In the genomic region with DNA sequence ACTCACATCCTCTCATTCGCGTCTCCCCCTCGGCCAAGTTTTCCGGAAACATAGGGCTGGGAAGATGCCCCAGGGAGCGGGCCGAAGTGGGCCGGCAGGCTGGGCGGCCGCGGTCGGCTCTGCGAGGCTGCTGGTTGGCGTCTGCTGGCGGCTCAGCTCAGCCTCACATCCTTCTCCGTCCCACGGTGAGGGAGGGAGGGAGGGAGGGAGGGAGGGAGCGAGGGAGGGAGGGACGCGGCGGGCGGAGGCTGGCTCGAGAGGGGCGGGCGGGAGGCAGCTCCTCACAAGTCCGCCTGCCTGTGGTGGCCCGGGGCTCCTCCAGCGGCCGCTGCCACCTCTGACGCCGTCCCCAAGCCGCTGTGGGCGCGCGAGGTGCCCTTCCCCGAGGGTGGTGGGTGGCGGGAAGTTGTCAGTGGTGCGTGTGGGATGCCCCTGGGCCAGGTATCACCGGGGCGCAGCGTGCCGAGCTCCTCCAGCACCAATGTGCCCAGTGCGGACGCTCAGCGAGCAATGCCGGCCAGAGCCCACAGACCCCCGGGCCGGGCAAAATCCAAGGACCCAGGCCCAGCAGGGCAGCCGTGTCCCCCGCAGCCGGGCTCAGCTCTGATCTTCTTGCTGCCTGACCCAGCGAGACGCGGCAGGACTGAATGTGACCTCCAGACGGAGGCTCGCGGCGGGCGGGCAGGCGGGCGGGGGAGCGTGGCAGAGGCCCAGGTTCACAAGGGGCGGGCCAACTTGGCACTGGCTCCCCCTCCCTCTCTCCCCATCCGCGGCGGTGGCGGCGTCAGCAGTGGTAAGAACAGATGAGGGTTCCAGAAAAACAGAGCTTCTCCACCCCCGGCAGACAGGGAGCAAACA, we compare ENCODE assay signal across 8 cellular contexts.
DNase-seq lines count a peak whose midpoint lies in the region; ATAC-seq and TF ChIP-seq lines count a peak whose summit lies in the region.

No MANE protein-coding gene starts in this region.

- peak in 1 of 4 donors; percentile 41 for TF ChIP-seq POLR2A in esophagus squamous epithelium (IDR thresholded peaks at IDR 0.05)

- H3K4me1 ChIP-seq in esophagus squamous epithelium = peaks cover 54 to 86% (median 71%) of the 10 kb centered on the region in 3 donors
- H3K4me1 ChIP-seq in muscle layer of colon (ENCODE audit: insufficient read depth, low read length) = peaks cover 84% of the 10 kb centered on the region

- TF ChIP-seq CTCF in GM12875 (IDR thresholded peaks at IDR 0.05; ENCODE audit: borderline replicate concordance, insufficient read depth, low read depth, low read length) = no peak
- TF ChIP-seq CTCF in esophagus squamous epithelium (IDR thresholded peaks at IDR 0.05) = no peak

- no peaks in the 10 kb centered on the region for H3K27me3 ChIP-seq in esophagus squamous epithelium
- no peaks in the 10 kb centered on the region for H3K27me3 ChIP-seq in muscle layer of colon (ENCODE audit: control insufficient read depth in 1 of 2, insufficient read depth in 2 of 2, low read length in 2 of 2)

- H3K36me3 ChIP-seq in esophagus squamous epithelium = peaks cover 0 to 57% (median 6%) of the 10 kb centered on the region in 3 donors
- peaks cover 19% of the 10 kb centered on the region for H3K36me3 ChIP-seq in muscle layer of colon (ENCODE audit: insufficient read depth, low read length)

- intact Hi-C loops in esophagus squamous epithelium (cut with DNase I) = no loop called here

- H3K27ac ChIP-seq in esophagus squamous epithelium (peak overlapping the region; percentile 71 to 96 (median 87)), muscle layer of colon (ENCODE audit: low read depth, low read length) (peak overlapping the region; percentile 99)

- peak overlapping the region; percentile 31 for H3K4me3 ChIP-seq in GM12875 (ENCODE audit: low read depth, low read length)
- peak overlapping the region; percentile 12 to 69 (median 48) for H3K4me3 ChIP-seq in esophagus squamous epithelium
- H3K4me3 ChIP-seq in muscle layer of colon (ENCODE audit: low read depth in 1 of 2, low read length in 2 of 2) = peak overlapping the region; percentile 58 to 74

- peak overlapping the region; percentile 84 for H3K9ac ChIP-seq in muscle layer of colon (ENCODE audit: low read length)

- ATAC-seq in GM21619 (IDR thresholded peaks at IDR 0.05; ENCODE audit: unreplicated experiment) = no peak

- H3K9me3 ChIP-seq in esophagus squamous epithelium = no peaks in the 10 kb centered on the region
- H3K9me3 ChIP-seq in muscle layer of colon (ENCODE audit: low read length) = no peaks in the 10 kb centered on the region

- WGBS in esophagus squamous epithelium, 2 donors = 7 to 40% methylated on average over 3 of the region's 68 CpGs

- peak; percentile 82 for DNase-seq in NCI-H510A treated with DMSO at 0.1 percent for 48 hours (lab: John Stamatoyannopoulos, UW)
- DNase-seq in activated T-helper 1 cell treated with Interleukin-2 at 50 U/mL for 16 hours (ENCODE audit: low read depth) = peak; percentile 41
- DNase-seq in esophagus squamous epithelium (lab: John Stamatoyannopoulos, UW) = no peak
- DNase-seq in stimulated activated CD8-positive, alpha-beta memory T cell treated with anti-CD3 and anti-CD28 coated beads, Interleukin-2, amount 100 ng/mL, for 1 hour (ENCODE audit: low read depth in 2 of 2) = peak; percentile 26 to 36
- no peak for DNase-seq in SKM-1 treated with dmso at 0.1 percent for 144 hours (lab: John Stamatoyannopoulos, UW; ENCODE audit: unreplicated experiment)

Comparison
In these comparisons a context has a peak if more than half of its experiments do, and no peak if none do; other contexts are left out.
1. DNase-seq: peak in NCI-H510A treated with DMSO at 0.1 percent for 48 hours (single experiment), activated T-helper 1 cell treated with Interleukin-2 at 50 U/mL for 16 hours (single experiment) and stimulated activated CD8-positive, alpha-beta memory T cell treated with anti-CD3 and anti-CD28 coated beads, Interleukin-2, amount 100 ng/mL, for 1 hour (2 of 2); none in esophagus squamous epithelium (single experiment) and SKM-1 treated with dmso at 0.1 percent for 144 hours (single experiment).
2. Peak in every context shown above with its lines, with median percentiles within 50 percentile points of each other: H3K4me3 ChIP-seq.